Comparison of ENCODE assay signal across 2 cellular contexts in the genomic region with DNA sequence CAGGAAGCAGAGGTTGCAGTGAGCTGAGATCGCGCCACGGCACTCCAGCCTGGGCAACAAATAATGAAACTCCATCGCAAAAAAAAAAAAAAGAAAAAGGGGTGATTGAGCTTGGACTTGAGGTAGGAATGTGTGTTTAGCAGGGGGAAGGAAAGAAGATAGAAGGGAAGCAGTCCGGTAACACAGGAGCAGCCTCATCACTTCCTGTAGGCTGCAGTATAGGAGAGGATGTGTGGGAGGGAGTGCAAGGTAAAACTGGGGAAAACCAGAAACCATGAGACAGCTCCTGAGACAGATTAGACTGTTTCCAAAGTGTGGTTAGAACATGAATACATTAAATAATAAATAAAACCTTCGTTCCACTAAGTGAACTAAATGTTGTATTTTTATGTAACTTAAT.
TF ChIP-seq lines count a peak whose summit lies in the region.

No MANE protein-coding gene starts in this region.

TF ChIP-seq in IMR-90, 13 proteins besides CTCF, POLR2A, EP300 and RAD21:
- TF ChIP-seq, protein P1, sequence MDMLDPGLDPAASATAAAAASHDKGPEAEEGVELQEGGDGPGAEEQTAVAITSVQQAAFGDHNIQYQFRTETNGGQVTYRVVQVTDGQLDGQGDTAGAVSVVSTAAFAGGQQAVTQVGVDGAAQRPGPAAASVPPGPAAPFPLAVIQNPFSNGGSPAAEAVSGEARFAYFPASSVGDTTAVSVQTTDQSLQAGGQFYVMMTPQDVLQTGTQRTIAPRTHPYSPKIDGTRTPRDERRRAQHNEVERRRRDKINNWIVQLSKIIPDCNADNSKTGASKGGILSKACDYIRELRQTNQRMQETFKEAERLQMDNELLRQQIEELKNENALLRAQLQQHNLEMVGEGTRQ (IDR thresholded peaks at IDR 0.05; ENCODE audit: low read depth, low read length), result no peak
- no peak for TF ChIP-seq SMC3 (IDR thresholded peaks at IDR 0.05; ENCODE audit: low read depth, low read length)
- TF ChIP-seq RFX5 (IDR thresholded peaks at IDR 0.05; ENCODE audit: low read depth, low read length), result no peak
- no peak for TF ChIP-seq MXI1 (IDR thresholded peaks at IDR 0.05; ENCODE audit: borderline replicate concordance, low read depth, low read length)
- no peak for TF ChIP-seq BHLHE40 (IDR thresholded peaks at IDR 0.05; ENCODE audit: low read depth, low read length)
- TF ChIP-seq FOS (IDR thresholded peaks at IDR 0.05; ENCODE audit: low read depth, low read length), result no peak
- TF ChIP-seq MAFK (IDR thresholded peaks at IDR 0.05; ENCODE audit: low read depth, low read length), result no peak
- TF ChIP-seq MAZ (IDR thresholded peaks at IDR 0.05; ENCODE audit: borderline replicate concordance, low read depth, low read length), result no peak
- TF ChIP-seq NFE2L2 (IDR thresholded peaks at IDR 0.05; ENCODE audit: low read depth, low read length), result no peak
- no peak for TF ChIP-seq CEBPB (IDR thresholded peaks at IDR 0.05; ENCODE audit: low read depth, low read length)
- TF ChIP-seq CHD1 (IDR thresholded peaks at IDR 0.05; ENCODE audit: low read depth, low read length), result no peak
- no peak for TF ChIP-seq RCOR1 (IDR thresholded peaks at IDR 0.05; ENCODE audit: insufficient replicate concordance, low read length)
- no peak for TF ChIP-seq ELK1 (IDR thresholded peaks at IDR 0.05; ENCODE audit: borderline replicate concordance, low read depth, low read length)

TF ChIP-seq in GM12878, 131 proteins besides CTCF, POLR2A, EP300 and RAD21:
- no peak for TF ChIP-seq POLR2AphosphoS5 (IDR thresholded peaks at IDR 0.05; ENCODE audit: low read length)
- 0 out of 2 replicates have a peak, but pooled peaks have one; percentile 9 for TF ChIP-seq RUNX3 (IDR thresholded peaks at IDR 0.05; ENCODE audit: low read length)
